Comparison of ENCODE assay signal across 8 cellular contexts in genomic region chr15:62391565-62392262, GRCh38. TPM values are rescaled to one million over a fixed set of nuclear protein-coding genes. Genes with fewer than 3 reads are reported as not detected.
DNase-seq lines count a peak whose midpoint lies in the region; ATAC-seq and TF ChIP-seq lines count a peak whose summit lies in the region.

No MANE protein-coding gene starts in this region.

- peaks cover 5% of the 10 kb centered on the region for H3K4me1 ChIP-seq in mesodermal cell (ENCODE audit: control insufficient read depth, insufficient read depth, low read length, poor library complexity, severe bottlenecking)

- 1% methylated on average over 61 to 66 of the region's 74 CpGs for WGBS in mesodermal cell (ENCODE audit: insufficient coverage in 2 of 2), 2 experiments

- H3K9me3 ChIP-seq in mesodermal cell (ENCODE audit: control insufficient read depth, low read length), result no peaks in the 10 kb centered on the region

- peaks cover 22% of the 10 kb centered on the region for H3K4me1 Mint-ChIP-seq in stimulated activated naive CD8-positive, alpha-beta T cell treated with anti-CD3 and anti-CD28 coated beads, Interleukin-15, amount 100 ng/mL, for 72 hours

- TF ChIP-seq CTCF in epithelial cell of proximal tubule (conservative IDR thresholded peaks at IDR 0.05; ENCODE audit: low read depth, low read length), result peak; percentile 45

- peak overlapping the region; percentile 76 to 86 for H3K27ac Mint-ChIP-seq in stimulated activated naive CD8-positive, alpha-beta T cell treated with anti-CD3 and anti-CD28 coated beads, Interleukin-15, amount 100 ng/mL, for 72 hours

- peak overlapping the region; percentile 96 to 98 for H3K4me3 Mint-ChIP-seq in stimulated activated naive CD8-positive, alpha-beta T cell treated with anti-CD3 and anti-CD28 coated beads, Interleukin-15, amount 100 ng/mL, for 72 hours

- H3K36me3 ChIP-seq in mesodermal cell (ENCODE audit: control insufficient read depth, insufficient read depth, low read length), result no peaks in the 10 kb centered on the region

- DNase-seq in EH (ENCODE audit: low read depth), result peak; percentile 68
- peak; percentile 60 for DNase-seq in LoVo (ENCODE audit: low spot score)
- DNase-seq in activated CD8-positive, alpha-beta memory T cell treated with anti-CD3 and anti-CD28 coated beads, Interleukin-2, amount 50 U/mL, for 4 hours, result peak; percentile 15
- no peak for DNase-seq in epithelial cell of proximal tubule (ENCODE audit: low read depth)
- peak; percentile 32 to 45 for DNase-seq in stimulated activated naive CD8-positive, alpha-beta T cell treated with anti-CD3 and anti-CD28 coated beads, Interleukin-15, amount 100 ng/mL, for 72 hours

- H3K27me3 Mint-ChIP-seq in stimulated activated naive CD8-positive, alpha-beta T cell treated with anti-CD3 and anti-CD28 coated beads, Interleukin-15, amount 100 ng/mL, for 72 hours, result peaks cover 20% of the 10 kb centered on the region

- ATAC-seq in stimulated activated naive CD8-positive, alpha-beta T cell treated with anti-CD3 and anti-CD28 coated beads, Interleukin-15, amount 100 ng/mL, for 72 hours, result peak; percentile 64
- ATAC-seq in HG02870 (IDR thresholded peaks at IDR 0.05; ENCODE audit: unreplicated experiment), result no peak
- no peak for ATAC-seq in HG03108 (IDR thresholded peaks at IDR 0.05; ENCODE audit: unreplicated experiment)

- no peaks in the 10 kb centered on the region for H3K9me3 Mint-ChIP-seq in stimulated activated naive CD8-positive, alpha-beta T cell treated with anti-CD3 and anti-CD28 coated beads, Interleukin-15, amount 100 ng/mL, for 72 hours

- H3K27ac ChIP-seq in mesodermal cell (ENCODE audit: low read depth, low read length, severe bottlenecking), result no peak overlapping the region

- H3K4me3 ChIP-seq in epithelial cell of proximal tubule (ENCODE audit: low read depth, low read length), result peak overlapping the region; percentile 79
- H3K4me3 ChIP-seq in mesodermal cell (ENCODE audit: extremely low read depth, insufficient read depth, low read length, poor library complexity, severe bottlenecking), result peak overlapping the region; percentile 87

RNA-seq across cellular contexts. Expression of gene TLN2, which starts 1.4 kb away (rescaled TPM):
- total RNA-seq in epithelial cell of proximal tubule, result 8.2 and 13.0 TPM in 2 replicates
- 12.6 TPM for polyA plus RNA-seq in mesodermal cell (2013, experiment 1 of 2)
- polyA plus RNA-seq in mesodermal cell (2013, experiment 2 of 2), result 11.1 TPM
